In genomic region chr19:32416749-32417469, GRCh38 we compare ENCODE assay signal across 26 cellular contexts. TPM values are rescaled to one million over a fixed set of nuclear protein-coding genes. Genes with fewer than 3 reads are reported as not detected.
DNase-seq lines count a peak whose midpoint lies in the region; ATAC-seq and TF ChIP-seq lines count a peak whose summit lies in the region.
"Had no signal": no experiment of that assay in that cellular context is flagged by ENCODE, and none has a peak within 500 bp of the region (broad histone marks: within the 10 kb centered on the region; RNA-seq: fewer than 3 reads in every experiment).

No MANE protein-coding gene starts in this region.

- H3K4me3 Mint-ChIP-seq in neural crest cell (no peak overlapping the region), osteocyte (ENCODE audit: unreplicated experiment) (no peak overlapping the region)
- H3K4me3 Mint-ChIP-seq: activated CD4-positive, alpha-beta memory T cell treated with anti-CD3 and anti-CD28 coated beads, Interleukin-2, amount 10 ng/mL, durations not matched to agents 7 days and 5 days; CD8-positive, alpha-beta T cell; natural killer cell; T-helper 2 cell treated with Interferon-gamma antibody and Interleukin-4, amounts not matched to agents 5 μg/mL and 100 μg/mL, for 36 hours had no signal

- no peaks in the 10 kb centered on the region for H3K27me3 ChIP-seq in tibial artery
- H3K27me3 ChIP-seq: heart left ventricle had no signal

- ATAC-seq in GM21717 (IDR thresholded peaks at IDR 0.05; ENCODE audit: unreplicated experiment) = no peak
- ATAC-seq in HG02852 (IDR thresholded peaks at IDR 0.05; ENCODE audit: unreplicated experiment) = no peak
- ATAC-seq: CD8-positive, alpha-beta T cell; heart left ventricle; left lobe of liver; natural killer cell; sciatic nerve; SK-N-SH treated with all-trans-retinoic acid at 6 μM for 48 hours had no signal

- DNase-seq in EH (ENCODE audit: low read depth) (peak; percentile 11), M059J (ENCODE audit: low read depth) (peak; percentile 22), epithelial cell of esophagus (ENCODE audit: low read depth) (peak; percentile 6), neural crest cell (ENCODE audit: low read depth, low spot score) (no peak), osteocyte (ENCODE audit: extremely low spot score, unreplicated experiment) (no peak), tibial artery (no peak)
- DNase-seq: activated CD4-positive, alpha-beta memory T cell treated with anti-CD3 and anti-CD28 coated beads, Interleukin-2, amount 10 ng/mL, durations not matched to agents 7 days and 5 days; activated effector memory CD4-positive, alpha-beta T cell treated with Interleukin-2 at 50 U/mL for 16 hours; CD8-positive, alpha-beta T cell; DMS153; GF-D8; heart left ventricle; MM.1S; natural killer cell; NCI-H1436; NCI-H524 treated with DMSO at 0.1 percent for 48 hours; RPMI8226 had no signal

- H3K36me3 Mint-ChIP-seq in neural crest cell (ENCODE audit: low read depth) (peaks cover 40% of the 10 kb centered on the region), osteocyte (ENCODE audit: unreplicated experiment) (peaks cover 43% of the 10 kb centered on the region)
- H3K36me3 Mint-ChIP-seq: natural killer cell had no signal

- H3K27ac ChIP-seq in tibial artery = no peak overlapping the region
- H3K27ac ChIP-seq: coronary artery, heart left ventricle, HL-60, parathyroid adenoma had no signal

- H3K4me3 ChIP-seq in epithelial cell of esophagus (ENCODE audit: low read length) (no peak overlapping the region), tibial artery (no peak overlapping the region)
- H3K4me3 ChIP-seq: coronary artery, heart left ventricle had no signal

- H3K9me3 ChIP-seq in tibial artery = no peaks in the 10 kb centered on the region
- H3K9me3 ChIP-seq: heart left ventricle had no signal

- H3K9me3 Mint-ChIP-seq in neural crest cell (no peaks in the 10 kb centered on the region), osteocyte (ENCODE audit: unreplicated experiment) (no peaks in the 10 kb centered on the region)
- H3K9me3 Mint-ChIP-seq: activated CD4-positive, alpha-beta memory T cell treated with anti-CD3 and anti-CD28 coated beads, Interleukin-2, amount 10 ng/mL, durations not matched to agents 7 days and 5 days; CD8-positive, alpha-beta T cell; natural killer cell; T-helper 2 cell treated with Interferon-gamma antibody and Interleukin-4, amounts not matched to agents 5 μg/mL and 100 μg/mL, for 36 hours had no signal

- no peaks in the 10 kb centered on the region for H3K4me1 ChIP-seq in tibial artery

- H3K36me3 ChIP-seq in tibial artery = peaks cover 12 to 36% (median 35%) of the 10 kb centered on the region in 3 donors

- intact Hi-C loops in tibial artery (cut with DNase I; ENCODE audit: low total_unique reads) = no loop called here

- H3K27me3 Mint-ChIP-seq in neural crest cell (ENCODE audit: low read depth) (no peaks in the 10 kb centered on the region), osteocyte (ENCODE audit: unreplicated experiment) (no peaks in the 10 kb centered on the region)
- H3K27me3 Mint-ChIP-seq: activated CD4-positive, alpha-beta memory T cell treated with anti-CD3 and anti-CD28 coated beads, Interleukin-2, amount 10 ng/mL, durations not matched to agents 7 days and 5 days had no signal

- peak overlapping the region; percentile 75 for H3K27ac Mint-ChIP-seq in neural crest cell (ENCODE audit: unreplicated experiment)
- H3K27ac Mint-ChIP-seq in osteocyte (ENCODE audit: unreplicated experiment) = no peak overlapping the region
- H3K27ac Mint-ChIP-seq: activated CD4-positive, alpha-beta memory T cell treated with anti-CD3 and anti-CD28 coated beads, Interleukin-2, amount 10 ng/mL, durations not matched to agents 7 days and 5 days; CD8-positive, alpha-beta T cell; natural killer cell; T-helper 2 cell treated with Interferon-gamma antibody and Interleukin-4, amounts not matched to agents 5 μg/mL and 100 μg/mL, for 36 hours had no signal

- no peak for TF ChIP-seq CTCF in epithelial cell of esophagus (IDR thresholded peaks at IDR 0.05; ENCODE audit: insufficient read depth, low read depth, low read length, missing control alignments)
- TF ChIP-seq CTCF in neural crest cell (conservative IDR thresholded peaks at IDR 0.05) = no peak
- TF ChIP-seq CTCF in osteocyte (IDR thresholded peaks at IDR 0.05) = no peak
- TF ChIP-seq CTCF in tibial artery (IDR thresholded peaks at IDR 0.05) = no peak

- peaks cover 14% of the 10 kb centered on the region for H3K4me1 Mint-ChIP-seq in neural crest cell
- H3K4me1 Mint-ChIP-seq in osteocyte (ENCODE audit: unreplicated experiment) = peaks cover 5% of the 10 kb centered on the region

RNA-seq across cellular contexts. Expression of gene DPY19L3, which starts 11.3 kb away (rescaled TPM):
- total RNA-seq in M059J (2014; rRNA removed; shearing (Covaris generic)) = 8.0 and 17.3 TPM in 2 replicates
- total RNA-seq in neural crest cell = 104 and 108 TPM in 2 replicates
- total RNA-seq in osteocyte = 75.4 and 77.9 TPM in 2 replicates

Comparison
In these comparisons a context has a peak if more than half of its experiments do, and no peak if none do; other contexts are left out.
1. DNase-seq: peak in EH (single experiment), M059J (single experiment) and epithelial cell of esophagus (single experiment); none in neural crest cell (single experiment), osteocyte (single experiment) and tibial artery (0 of 2).